ENCODE assay signal across 1 cellular context in the genomic region with DNA sequence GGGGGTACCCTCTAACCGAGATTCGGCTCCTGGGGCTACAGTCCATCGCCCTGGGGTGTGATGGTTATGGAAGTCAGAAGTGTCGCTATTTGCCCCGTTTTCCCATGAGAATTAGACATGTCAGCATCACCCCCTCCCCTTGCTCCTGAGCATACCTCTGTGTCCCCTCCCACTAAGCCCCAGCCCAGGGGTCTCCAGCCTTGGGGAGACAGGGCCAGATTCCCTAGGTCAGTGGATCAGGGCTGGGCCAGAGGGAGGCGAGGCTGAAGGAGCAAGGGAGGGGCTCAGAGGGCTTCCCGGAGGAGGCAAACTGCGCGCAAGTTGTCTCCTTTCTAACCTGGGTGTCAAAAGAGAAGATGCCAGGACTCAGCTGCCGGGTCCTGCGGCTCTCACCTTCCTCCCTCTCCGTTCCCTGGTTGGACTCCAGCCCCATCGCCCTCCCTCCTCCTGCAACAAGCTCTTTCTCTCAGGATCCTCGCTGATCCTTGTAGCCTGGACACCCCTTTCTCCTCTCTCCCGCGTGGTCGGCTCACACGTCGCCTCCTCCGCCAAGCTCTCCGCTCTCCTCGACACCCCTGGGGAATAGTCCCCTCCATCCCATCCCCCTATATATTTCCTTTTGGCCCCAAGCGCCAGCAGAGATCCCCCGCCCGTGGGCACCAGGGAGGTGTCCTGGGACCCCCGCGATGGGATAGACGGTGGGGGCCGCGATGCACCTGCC.
TF ChIP-seq lines count a peak whose summit lies in the region.

No MANE protein-coding gene starts in this region.

TF ChIP-seq in SK-N-SH, 30 proteins besides CTCF, POLR2A, EP300 and RAD21 (continued from another document):
- TF ChIP-seq TEAD4 (IDR thresholded peaks at IDR 0.05; ENCODE audit: borderline replicate concordance, insufficient read depth) = no peak
- TF ChIP-seq POLR2AphosphoS5 (IDR thresholded peaks at IDR 0.05; ENCODE audit: low read depth, low read length) = no peak
- no peak for TF ChIP-seq FOSL2 (IDR thresholded peaks at IDR 0.05; ENCODE audit: borderline replicate concordance, low read depth)
- TF ChIP-seq MEF2A (IDR thresholded peaks at IDR 0.05; ENCODE audit: borderline replicate concordance, low read depth) = no peak
- TF ChIP-seq YY1 (IDR thresholded peaks at IDR 0.05; ENCODE audit: low read depth) = no peak
- TF ChIP-seq, protein P1, sequence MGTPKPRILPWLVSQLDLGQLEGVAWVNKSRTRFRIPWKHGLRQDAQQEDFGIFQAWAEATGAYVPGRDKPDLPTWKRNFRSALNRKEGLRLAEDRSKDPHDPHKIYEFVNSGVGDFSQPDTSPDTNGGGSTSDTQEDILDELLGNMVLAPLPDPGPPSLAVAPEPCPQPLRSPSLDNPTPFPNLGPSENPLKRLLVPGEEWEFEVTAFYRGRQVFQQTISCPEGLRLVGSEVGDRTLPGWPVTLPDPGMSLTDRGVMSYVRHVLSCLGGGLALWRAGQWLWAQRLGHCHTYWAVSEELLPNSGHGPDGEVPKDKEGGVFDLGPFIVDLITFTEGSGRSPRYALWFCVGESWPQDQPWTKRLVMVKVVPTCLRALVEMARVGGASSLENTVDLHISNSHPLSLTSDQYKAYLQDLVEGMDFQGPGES (IDR thresholded peaks at IDR 0.05; ENCODE audit: low read depth, low read length) = no peak
- TF ChIP-seq TCF12 (IDR thresholded peaks at IDR 0.05) = no peak
